Comparison of ENCODE assay signal across 24 cellular contexts in genomic region chr16:88367560-88367959, GRCh38. TPM values are rescaled to one million over a fixed set of nuclear protein-coding genes. Genes with fewer than 3 reads are reported as not detected.
"Had no signal": no experiment of that assay in that cellular context is flagged by ENCODE, and none has a peak within 500 bp of the region (broad histone marks: within the 10 kb centered on the region; RNA-seq: fewer than 3 reads in every experiment).

No MANE protein-coding gene starts in this region.

- DNase-seq: activated CD4-positive, alpha-beta T cell treated with anti-CD3 and anti-CD28 coated beads for 4 hours; activated CD8-positive, alpha-beta memory T cell treated with anti-CD3 and anti-CD28 coated beads, Interleukin-2, amount 50 U/mL, for 4 hours; activated CD8-positive, alpha-beta T cell treated with anti-CD3 and anti-CD28 coated beads for 36 hours; activated gamma-delta T cell treated with Interleukin-2 at 50 U/mL for 16 hours; activated naive CD4-positive, alpha-beta T cell treated with anti-CD3 and anti-CD28 coated beads, Interleukin-2, amount 10 ng/mL, durations not matched to agents 7 days and 5 days; activated naive CD8-positive, alpha-beta T cell treated with anti-CD3 and anti-CD28 coated beads for 36 hours; activated T-cell treated with anti-CD3 and anti-CD28 coated beads, Interleukin-2, amount 50 U/mL, for 72 hours; brain microvascular endothelial cell; MG63; MV-4-11; NCI-H1092 treated with DMSO at 0.1 percent for 48 hours; NCI-H1417 treated with DMSO at 0.1 percent for 48 hours; NCI-H1694; NCI-H2029; NCI-H2107; NCI-H2171 treated with DMSO at 0.1 percent for 48 hours; NCI-H226; NCI-H526 treated with DMSO at 0.1 percent for 48 hours; NCI-H82; RPMI8226; SHP77 treated with DMSO at 0.1 percent for 48 hours had no signal

- H3K36me3 Mint-ChIP-seq: activated naive CD4-positive, alpha-beta T cell treated with anti-CD3 and anti-CD28 coated beads, Interleukin-2, amount 10 ng/mL, durations not matched to agents 7 days and 5 days; activated naive CD8-positive, alpha-beta T cell treated with anti-CD3 and anti-CD28 coated beads for 36 hours had no signal

- H3K27ac Mint-ChIP-seq: activated CD8-positive, alpha-beta T cell treated with anti-CD3 and anti-CD28 coated beads for 36 hours; activated naive CD4-positive, alpha-beta T cell treated with anti-CD3 and anti-CD28 coated beads, Interleukin-2, amount 10 ng/mL, durations not matched to agents 7 days and 5 days; activated naive CD8-positive, alpha-beta T cell treated with anti-CD3 and anti-CD28 coated beads for 36 hours; activated T-cell treated with anti-CD3 and anti-CD28 coated beads, Interleukin-2, amount 50 U/mL, for 72 hours; activated T-helper 2 cell treated with anti-CD3 and anti-CD28 coated beads, Interferon-gamma antibody, Interleukin-2, Interleukin-4, amounts not matched to agents 10 μg/mL and 5 μg/mL and 100 μg/mL, durations not matched to agents 14 hours and 24 hours and 36 hours; T-helper 1 cell treated with Interleukin-12 subunit alpha and Interleukin-12 subunit beta and Interleukin-4 antibody, amounts not matched to agents 30 μg/mL and 1 μg/mL, for 36 hours had no signal

- H3K4me3 Mint-ChIP-seq: activated CD8-positive, alpha-beta T cell treated with anti-CD3 and anti-CD28 coated beads for 36 hours; activated naive CD4-positive, alpha-beta T cell treated with anti-CD3 and anti-CD28 coated beads, Interleukin-2, amount 10 ng/mL, durations not matched to agents 7 days and 5 days; activated naive CD8-positive, alpha-beta T cell treated with anti-CD3 and anti-CD28 coated beads for 36 hours; activated T-cell treated with anti-CD3 and anti-CD28 coated beads, Interleukin-2, amount 50 U/mL, for 72 hours; T-helper 1 cell treated with Interleukin-12 subunit alpha and Interleukin-12 subunit beta and Interleukin-4 antibody, amounts not matched to agents 30 μg/mL and 1 μg/mL, for 36 hours had no signal

- H3K4me1 Mint-ChIP-seq: activated naive CD4-positive, alpha-beta T cell treated with anti-CD3 and anti-CD28 coated beads, Interleukin-2, amount 10 ng/mL, durations not matched to agents 7 days and 5 days; activated naive CD8-positive, alpha-beta T cell treated with anti-CD3 and anti-CD28 coated beads for 36 hours had no signal

- H3K27me3 ChIP-seq: brain microvascular endothelial cell, MG63 had no signal

- H3K9me3 ChIP-seq: MG63 had no signal

- H3K9me3 Mint-ChIP-seq: activated naive CD4-positive, alpha-beta T cell treated with anti-CD3 and anti-CD28 coated beads, Interleukin-2, amount 10 ng/mL, durations not matched to agents 7 days and 5 days; activated T-helper 2 cell treated with anti-CD3 and anti-CD28 coated beads, Interferon-gamma antibody, Interleukin-2, Interleukin-4, amounts not matched to agents 10 μg/mL and 5 μg/mL and 100 μg/mL, durations not matched to agents 14 hours and 24 hours and 36 hours had no signal

- H3K36me3 ChIP-seq: brain microvascular endothelial cell, MG63 had no signal

- H3K4me3 ChIP-seq: MG63 had no signal

- H3K27ac ChIP-seq: brain microvascular endothelial cell had no signal

RNA-seq across cellular contexts. Expression of gene ZNF469, which starts 15.2 kb away (rescaled TPM):
- total RNA-seq: SK-MEL-5 had no signal
